Comparison of ENCODE assay signal across 1 cellular context in the genomic region with DNA sequence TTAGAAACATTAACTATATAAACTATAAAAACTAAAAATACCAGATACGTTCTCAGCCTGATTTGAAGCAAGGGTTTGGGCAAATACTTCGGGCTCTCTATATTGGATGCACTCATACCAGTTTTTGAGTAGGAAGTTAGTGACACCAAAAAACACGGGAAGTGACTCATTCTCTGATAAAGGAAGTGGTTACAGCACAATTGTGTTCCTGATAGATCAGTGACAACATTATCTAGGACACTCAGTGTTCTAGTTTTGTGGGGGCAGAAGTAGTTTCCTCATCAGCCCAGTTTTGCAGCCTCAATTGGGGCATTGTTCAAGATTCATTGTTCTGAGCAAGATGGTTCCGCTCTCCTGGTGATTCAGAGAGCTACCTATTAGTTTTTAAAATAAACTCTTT.
TF ChIP-seq lines count a peak whose summit lies in the region.

No MANE protein-coding gene starts in this region.

TF ChIP-seq in HCT116, 20 proteins besides CTCF, POLR2A, EP300 and RAD21:
- no peak for TF ChIP-seq TCF7L2 (IDR thresholded peaks at IDR 0.05; ENCODE audit: borderline replicate concordance, extremely low read depth, insufficient read depth, insufficient read length)
- no peak for TF ChIP-seq EZH2phosphoT487 (IDR thresholded peaks at IDR 0.05; ENCODE audit: borderline replicate concordance)
- TF ChIP-seq, protein P1, sequence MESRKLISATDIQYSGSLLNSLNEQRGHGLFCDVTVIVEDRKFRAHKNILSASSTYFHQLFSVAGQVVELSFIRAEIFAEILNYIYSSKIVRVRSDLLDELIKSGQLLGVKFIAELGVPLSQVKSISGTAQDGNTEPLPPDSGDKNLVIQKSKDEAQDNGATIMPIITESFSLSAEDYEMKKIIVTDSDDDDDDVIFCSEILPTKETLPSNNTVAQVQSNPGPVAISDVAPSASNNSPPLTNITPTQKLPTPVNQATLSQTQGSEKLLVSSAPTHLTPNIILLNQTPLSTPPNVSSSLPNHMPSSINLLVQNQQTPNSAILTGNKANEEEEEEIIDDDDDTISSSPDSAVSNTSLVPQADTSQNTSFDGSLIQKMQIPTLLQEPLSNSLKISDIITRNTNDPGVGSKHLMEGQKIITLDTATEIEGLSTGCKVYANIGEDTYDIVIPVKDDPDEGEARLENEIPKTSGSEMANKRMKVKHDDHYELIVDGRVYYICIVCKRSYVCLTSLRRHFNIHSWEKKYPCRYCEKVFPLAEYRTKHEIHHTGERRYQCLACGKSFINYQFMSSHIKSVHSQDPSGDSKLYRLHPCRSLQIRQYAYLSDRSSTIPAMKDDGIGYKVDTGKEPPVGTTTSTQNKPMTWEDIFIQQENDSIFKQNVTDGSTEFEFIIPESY (IDR thresholded peaks at IDR 0.05; ENCODE audit: extremely low read depth, insufficient replicate concordance, low read length) = no peak
- TF ChIP-seq ZNF274 (IDR thresholded peaks at IDR 0.05; ENCODE audit: low read depth, low read length) = no peak
- TF ChIP-seq EGR1 (IDR thresholded peaks at IDR 0.05; ENCODE audit: low read depth) = peak; percentile 47; the same call in 1 of the 2 replicates
- TF ChIP-seq EZH2 (IDR thresholded peaks at IDR 0.05) = no peak
- peak; percentile 69 for TF ChIP-seq POLR2AphosphoS5 (IDR thresholded peaks at IDR 0.05; ENCODE audit: low read depth, low read length)
- TF ChIP-seq SP1 (IDR thresholded peaks at IDR 0.05; ENCODE audit: low read depth) = peak; percentile 96
- TF ChIP-seq FOSL1 (IDR thresholded peaks at IDR 0.05; ENCODE audit: low read depth) = peak; percentile 88
- TF ChIP-seq, protein P2, sequence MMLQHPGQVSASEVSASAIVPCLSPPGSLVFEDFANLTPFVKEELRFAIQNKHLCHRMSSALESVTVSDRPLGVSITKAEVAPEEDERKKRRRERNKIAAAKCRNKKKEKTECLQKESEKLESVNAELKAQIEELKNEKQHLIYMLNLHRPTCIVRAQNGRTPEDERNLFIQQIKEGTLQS (IDR thresholded peaks at IDR 0.05) = peak; percentile 56; the same call in 1 of the 2 replicates
- TF ChIP-seq ELF1 (IDR thresholded peaks at IDR 0.05; ENCODE audit: borderline replicate concordance, low read depth) = peak; percentile 44; the same call in 1 of the 2 replicates
- peak; percentile 93 for TF ChIP-seq CBX3 (IDR thresholded peaks at IDR 0.05; ENCODE audit: low read depth)
- TF ChIP-seq, protein P3, sequence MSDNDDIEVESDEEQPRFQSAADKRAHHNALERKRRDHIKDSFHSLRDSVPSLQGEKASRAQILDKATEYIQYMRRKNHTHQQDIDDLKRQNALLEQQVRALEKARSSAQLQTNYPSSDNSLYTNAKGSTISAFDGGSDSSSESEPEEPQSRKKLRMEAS (IDR thresholded peaks at IDR 0.05) = no peak; the same call in 1 of the 2 replicates
- TF ChIP-seq JUND (IDR thresholded peaks at IDR 0.05) = peak; percentile 94
- peak; percentile 66 for TF ChIP-seq SRF (IDR thresholded peaks at IDR 0.05; ENCODE audit: low read depth)
- TF ChIP-seq, protein P4, sequence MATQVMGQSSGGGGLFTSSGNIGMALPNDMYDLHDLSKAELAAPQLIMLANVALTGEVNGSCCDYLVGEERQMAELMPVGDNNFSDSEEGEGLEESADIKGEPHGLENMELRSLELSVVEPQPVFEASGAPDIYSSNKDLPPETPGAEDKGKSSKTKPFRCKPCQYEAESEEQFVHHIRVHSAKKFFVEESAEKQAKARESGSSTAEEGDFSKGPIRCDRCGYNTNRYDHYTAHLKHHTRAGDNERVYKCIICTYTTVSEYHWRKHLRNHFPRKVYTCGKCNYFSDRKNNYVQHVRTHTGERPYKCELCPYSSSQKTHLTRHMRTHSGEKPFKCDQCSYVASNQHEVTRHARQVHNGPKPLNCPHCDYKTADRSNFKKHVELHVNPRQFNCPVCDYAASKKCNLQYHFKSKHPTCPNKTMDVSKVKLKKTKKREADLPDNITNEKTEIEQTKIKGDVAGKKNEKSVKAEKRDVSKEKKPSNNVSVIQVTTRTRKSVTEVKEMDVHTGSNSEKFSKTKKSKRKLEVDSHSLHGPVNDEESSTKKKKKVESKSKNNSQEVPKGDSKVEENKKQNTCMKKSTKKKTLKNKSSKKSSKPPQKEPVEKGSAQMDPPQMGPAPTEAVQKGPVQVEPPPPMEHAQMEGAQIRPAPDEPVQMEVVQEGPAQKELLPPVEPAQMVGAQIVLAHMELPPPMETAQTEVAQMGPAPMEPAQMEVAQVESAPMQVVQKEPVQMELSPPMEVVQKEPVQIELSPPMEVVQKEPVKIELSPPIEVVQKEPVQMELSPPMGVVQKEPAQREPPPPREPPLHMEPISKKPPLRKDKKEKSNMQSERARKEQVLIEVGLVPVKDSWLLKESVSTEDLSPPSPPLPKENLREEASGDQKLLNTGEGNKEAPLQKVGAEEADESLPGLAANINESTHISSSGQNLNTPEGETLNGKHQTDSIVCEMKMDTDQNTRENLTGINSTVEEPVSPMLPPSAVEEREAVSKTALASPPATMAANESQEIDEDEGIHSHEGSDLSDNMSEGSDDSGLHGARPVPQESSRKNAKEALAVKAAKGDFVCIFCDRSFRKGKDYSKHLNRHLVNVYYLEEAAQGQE (IDR thresholded peaks at IDR 0.05; ENCODE audit: low read depth) = no peak
- TF ChIP-seq YY1 (IDR thresholded peaks at IDR 0.05; ENCODE audit: extremely low read depth, insufficient replicate concordance, low read depth, low read length) = peak; percentile 75
- TF ChIP-seq CEBPB (IDR thresholded peaks at IDR 0.05; ENCODE audit: low read depth) = peak; percentile 80
- TF ChIP-seq SIN3A (IDR thresholded peaks at IDR 0.05; ENCODE audit: low read depth) = no peak
- TF ChIP-seq ZFX (IDR thresholded peaks at IDR 0.05) = no peak
